In genomic region chr16:24359490-24359889, GRCh38 we compare ENCODE assay signal across 10 cellular contexts.
"Had no signal": no experiment of that assay in that cellular context is flagged by ENCODE, and none has a peak within 500 bp of the region (broad histone marks: within the 10 kb centered on the region; RNA-seq: fewer than 3 reads in every experiment).

No MANE protein-coding gene starts in this region.

- H3K9ac ChIP-seq: GM23248, KMS-11 had no signal

- H3K27ac ChIP-seq: GM23248, HL-60, KMS-11 had no signal

- DNase-seq: GM23248, GOT3, H9, HCEC 1CT, HFFc6, IMR-90, KBM-7 had no signal

- H3K27ac Mint-ChIP-seq: H9, HFFc6 had no signal

- H3K4me3 Mint-ChIP-seq: H9, HFFc6 had no signal

- H3K4me3 ChIP-seq: GM23248 had no signal

- H3K9me3 Mint-ChIP-seq: H9 had no signal

- H2AFZ ChIP-seq: GM23248 had no signal

- H3K4me2 ChIP-seq: KMS-11 had no signal

- FAIRE-seq: H54 had no signal
